In genomic region chr21:44931501-44932365, GRCh38 we compare ENCODE assay signal across 8 cellular contexts. TPM values are rescaled to one million over a fixed set of nuclear protein-coding genes. Genes with fewer than 3 reads are reported as not detected.
DNase-seq lines count a peak whose midpoint lies in the region; ATAC-seq and TF ChIP-seq lines count a peak whose summit lies in the region.

No MANE protein-coding gene starts in this region.

- H3K4me2 ChIP-seq in OCI-LY3 (ENCODE audit: low read length) (peak overlapping the region; percentile 85), parathyroid adenoma (ENCODE audit: low read length) (peak overlapping the region; percentile 35)

- TF ChIP-seq CTCF in OCI-LY3 (IDR thresholded peaks at IDR 0.05; ENCODE audit: low read depth, low read length): no peak
- TF ChIP-seq CTCF in parathyroid adenoma (IDR thresholded peaks at IDR 0.05): no peak
- no peak for TF ChIP-seq CTCF in HFFc6 (IDR thresholded peaks at IDR 0.05)

- H3K4me3 ChIP-seq in OCI-LY3 (ENCODE audit: low read length): peak overlapping the region; percentile 73
- H3K4me3 ChIP-seq in esophagus (ENCODE audit: low read depth in 1 of 2, low read length in 2 of 2): peak overlapping the region; percentile 27 to 33
- no peak overlapping the region for H3K4me3 ChIP-seq in parathyroid adenoma (ENCODE audit: low read depth, low read length)

- ATAC-seq in HG03097 (IDR thresholded peaks at IDR 0.05; ENCODE audit: low FRiP score, unreplicated experiment) (no peak), HG03432 (IDR thresholded peaks at IDR 0.05; ENCODE audit: unreplicated experiment) (no peak)

- H3K79me2 ChIP-seq in OCI-LY3 (ENCODE audit: low read length): no peaks in the 10 kb centered on the region
- no peaks in the 10 kb centered on the region for H3K79me2 ChIP-seq in parathyroid adenoma

- no peaks in the 10 kb centered on the region for H4K20me1 ChIP-seq in OCI-LY3 (ENCODE audit: insufficient read depth, low read length)

- H3K4me1 ChIP-seq in OCI-LY3 (ENCODE audit: low read length) (peaks cover 41% of the 10 kb centered on the region), esophagus (ENCODE audit: control insufficient read depth in 2 of 2, insufficient read depth in 2 of 2, low read length in 1 of 2) (peaks cover 9 to 12% of the 10 kb centered on the region in 2 donors), parathyroid adenoma (no peaks in the 10 kb centered on the region)

- no peak overlapping the region for H3K4me3 Mint-ChIP-seq in HFFc6

- H3K36me3 Mint-ChIP-seq in HFFc6 (ENCODE audit: low read depth): no peaks in the 10 kb centered on the region

- peak overlapping the region; percentile 31; the same call in 1 of the 2 replicates for H2AFZ ChIP-seq in OCI-LY3 (ENCODE audit: low read depth, low read length)
- peak overlapping the region; percentile 28 for H2AFZ ChIP-seq in parathyroid adenoma

- H3K9ac ChIP-seq in OCI-LY3 (ENCODE audit: low read length): peak overlapping the region; percentile 42
- no peak overlapping the region for H3K9ac ChIP-seq in parathyroid adenoma

- H3K27ac ChIP-seq in OCI-LY3 (ENCODE audit: low read length) (no peak overlapping the region), esophagus (ENCODE audit: low read depth in 2 of 2, low read length in 1 of 2) (no peak overlapping the region), parathyroid adenoma (peak overlapping the region; percentile 11)

- H3K4me1 Mint-ChIP-seq in HFFc6 (ENCODE audit: low read depth): peaks cover 37% of the 10 kb centered on the region

- peaks cover 13% of the 10 kb centered on the region for H3K27me3 Mint-ChIP-seq in HFFc6 (ENCODE audit: insufficient read depth)

- no peak overlapping the region for H3K27ac Mint-ChIP-seq in HFFc6

- no peaks in the 10 kb centered on the region for H3K9me3 ChIP-seq in OCI-LY3 (ENCODE audit: insufficient read depth, low read length)
- no peaks in the 10 kb centered on the region for H3K9me3 ChIP-seq in esophagus (ENCODE audit: control insufficient read depth in 2 of 2, insufficient read depth in 1 of 2, low read depth in 1 of 2, low read length in 1 of 2)
- no peaks in the 10 kb centered on the region for H3K9me3 ChIP-seq in parathyroid adenoma (ENCODE audit: control insufficient read depth, low read length)

- WGBS in esophagus, 2 donors: 2 to 3% methylated on average over 67 to 73 of the region's 73 CpGs

- no peaks in the 10 kb centered on the region for H3K36me3 ChIP-seq in OCI-LY3 (replicated peaks; ENCODE audit: low read depth, low read length)
- H3K36me3 ChIP-seq in esophagus (ENCODE audit: control insufficient read depth in 2 of 2, insufficient read depth in 2 of 2, low read length in 1 of 2): no peaks in the 10 kb centered on the region
- H3K36me3 ChIP-seq in parathyroid adenoma (ENCODE audit: control insufficient read depth, insufficient read depth, low read length): no peaks in the 10 kb centered on the region

- H3K9me3 Mint-ChIP-seq in HFFc6: no peaks in the 10 kb centered on the region; the same call in none of the 2 replicates

- DNase-seq in Daoy (ENCODE audit: low read depth): peak; percentile 30
- no peak for DNase-seq in HFFc6
- DNase-seq in NCI-H2081 (lab: John Stamatoyannopoulos, UW): no peak

- peaks cover 19% of the 10 kb centered on the region for H3K27me3 ChIP-seq in OCI-LY3 (ENCODE audit: low read depth, low read length)
- peaks cover 3 to 11% of the 10 kb centered on the region in 2 donors for H3K27me3 ChIP-seq in esophagus (ENCODE audit: control insufficient read depth in 1 of 2, insufficient read depth in 2 of 2, low read length in 2 of 2)
- H3K27me3 ChIP-seq in parathyroid adenoma (ENCODE audit: control insufficient read depth, insufficient read depth, low read length): peaks cover 9% of the 10 kb centered on the region

RNA-seq across cellular contexts. Expression of gene SLX9, which starts 8.1 kb away (rescaled TPM):
- 46.9 and 60.5 TPM in 2 replicates for total RNA-seq in Daoy (2014; rRNA removed; shearing (Covaris generic))
- polyA plus RNA-seq in esophagus: 10 to 100 TPM; 12.4 to 16.1 TPM
- total RNA-seq in HFFc6 (2021; fragmentation: NEBNext Ultra II Directional; extraction: Animal tissue kit (Norgen Biotek cat#: 25700)): 10 to 100 TPM; 27.7 to 34.7 (median 31.5) TPM

RNA-seq across cellular contexts. Expression of gene ITGB2, which starts 11.0 kb away (rescaled TPM):
- 0.09 and 1.0 TPM in 2 replicates for total RNA-seq in Daoy (2014; rRNA removed; shearing (Covaris generic))
- polyA plus RNA-seq in esophagus: 10 to 100 TPM in 1 of 2 donors, 1 to 10 TPM in 1; 7.3 to 10.0 TPM
- total RNA-seq in HFFc6 (2021; fragmentation: NEBNext Ultra II Directional; extraction: Animal tissue kit (Norgen Biotek cat#: 25700)): under 1 TPM in 3 of 6 experiments, not detected in 3; 0.19 to 0.45 (median 0.33) TPM

RNA-seq across cellular contexts. Expression of gene PTTG1IP, which starts 58.2 kb away (rescaled TPM):
- 321 and 333 TPM in 2 replicates for total RNA-seq in Daoy (2014; rRNA removed; shearing (Covaris generic))
- polyA plus RNA-seq in esophagus: 10 to 100 TPM; 45.8 to 47.4 TPM
- total RNA-seq in HFFc6 (2021; fragmentation: NEBNext Ultra II Directional; extraction: Animal tissue kit (Norgen Biotek cat#: 25700)): 100 to 1,000 TPM; 241 to 290 (median 277) TPM
